ENCODE assay signal across 12 cellular contexts in genomic region chr1:75136158-75136815, GRCh38. TPM values are rescaled to one million over a fixed set of nuclear protein-coding genes. Genes with fewer than 3 reads are reported as not detected.
DNase-seq lines count a peak whose midpoint lies in the region; FAIRE-seq lines count a peak whose summit lies in the region.
"Had no signal": no experiment of that assay in that cellular context is flagged by ENCODE, and none has a peak within 500 bp of the region (broad histone marks: within the 10 kb centered on the region; RNA-seq: fewer than 3 reads in every experiment).

No MANE protein-coding gene starts in this region.

- H3K9ac ChIP-seq in SK-N-MC (ENCODE audit: insufficient read length): no peak overlapping the region

- DNase-seq in NCI-H2171 treated with DMSO at 0.1 percent for 48 hours (lab: John Stamatoyannopoulos, UW): peak; percentile 44
- DNase-seq in NCI-H2171 (lab: John Stamatoyannopoulos, UW): no peak
- DNase-seq in SK-N-MC (ENCODE audit: low read depth, low spot score): no peak
- DNase-seq in small intestine: no peak
- no peak for DNase-seq in germinal center (ENCODE audit: low spot score)
- DNase-seq in posterior vena cava (ENCODE audit: low spot score): no peak
- no peak for DNase-seq in NCI-H1436 (lab: John Stamatoyannopoulos, UW)
- DNase-seq: activated T-cell treated with anti-CD3 and anti-CD28 coated beads, Interleukin-2, amount 50 U/mL, for 48 hours; nucleus accumbens had no signal

- no peaks in the 10 kb centered on the region for H3K36me3 ChIP-seq in SK-N-MC (ENCODE audit: insufficient read depth, low read length)
- no peaks in the 10 kb centered on the region for H3K36me3 ChIP-seq in small intestine (ENCODE audit: control insufficient read depth in 2 of 2, insufficient read depth in 2 of 2, low read length in 2 of 2)

- FAIRE-seq in small intestine (lab: Jason Lieb, UNC): no peak

- intact Hi-C loops in posterior vena cava (cut with DNase I): no loop called here

- H3K4me1 ChIP-seq in small intestine (ENCODE audit: control insufficient read depth in 2 of 2, insufficient read depth in 1 of 2, low read depth in 1 of 2, low read length in 1 of 2): no peaks in the 10 kb centered on the region

- peak overlapping the region; percentile 70 for H3K4me3 ChIP-seq in SK-N-MC
- H3K4me3 ChIP-seq in iPS-11a (ENCODE audit: low read depth, low read length): peak overlapping the region; percentile 36
- peak overlapping the region; percentile 4 to 7 for H3K4me3 ChIP-seq in small intestine (ENCODE audit: low read depth in 1 of 2, low read length in 2 of 2)

- H3K9me3 ChIP-seq in SK-N-MC (ENCODE audit: low read depth, low read length) (no peaks in the 10 kb centered on the region), small intestine (ENCODE audit: control insufficient read depth, low read depth) (no peaks in the 10 kb centered on the region)

- peaks cover 7 to 45% of the 10 kb centered on the region in 2 donors for H3K27me3 ChIP-seq in small intestine (ENCODE audit: control insufficient read depth in 2 of 2, insufficient read depth in 2 of 2, low read length in 2 of 2)

- H3K27ac ChIP-seq in SK-N-MC: no peak overlapping the region
- no peak overlapping the region for H3K27ac ChIP-seq in small intestine (ENCODE audit: low read depth in 1 of 2, low read length in 1 of 2)

- WGBS in small intestine, 3 donors: 3 to 10% (median 7%) methylated on average over 46 to 64 of the region's 64 CpGs

RNA-seq across cellular contexts. Expression of gene LHX8, which starts 2.1 kb away (rescaled TPM):
- polyA plus RNA-seq in small intestine: not detected
- not detected for total RNA-seq in posterior vena cava
- total RNA-seq: HT1080 had no signal
- polyA plus RNA-seq: AG04450 had no signal

Comparison
In these comparisons a context has a peak if more than half of its experiments do, and no peak if none do; other contexts are left out.
1. H3K4me3 ChIP-seq: peak in every context shown above with its lines; median percentile 70 in SK-N-MC; 36 in iPS-11a; 6 in small intestine.